In the genomic region with DNA sequence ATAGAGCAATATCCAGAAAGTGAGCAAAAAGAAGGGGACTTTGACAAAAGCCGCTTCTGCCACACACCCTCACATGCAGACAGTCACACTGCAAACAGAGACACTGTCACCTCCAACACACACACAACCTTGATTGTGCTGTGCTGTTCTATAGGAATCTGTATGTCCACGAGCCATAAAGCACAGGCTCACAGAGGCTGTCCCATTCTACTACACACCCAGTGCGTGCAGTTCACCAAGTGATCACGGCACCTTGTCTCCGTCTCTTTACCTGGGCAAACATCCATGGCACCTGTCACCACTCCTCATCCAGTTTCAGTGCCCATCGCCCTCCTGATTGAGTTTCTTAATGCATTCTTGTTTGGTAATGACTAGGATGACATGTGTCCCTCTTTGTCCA, we compare ENCODE assay signal across 22 cellular contexts.
"Had no signal": no experiment of that assay in that cellular context is flagged by ENCODE, and none has a peak within 500 bp of the region (broad histone marks: within the 10 kb centered on the region; RNA-seq: fewer than 3 reads in every experiment).

No MANE protein-coding gene starts in this region.

- FAIRE-seq: astrocyte, TTC549 had no signal

- H3K27ac ChIP-seq: brain microvascular endothelial cell, cardiac muscle cell, KMS-11, PC-9 had no signal

- H3K4me2 ChIP-seq: KMS-11, PC-9 had no signal

- H3K9ac ChIP-seq: KMS-11 had no signal

- H3K4me3 ChIP-seq: cardiac muscle cell, PC-9 had no signal

- ATAC-seq: activated T-helper 17 cell treated with anti-CD3 and anti-CD28 coated beads, Interleukin-2, amount 50 U/mL, for 72 hours; T-helper 17 cell had no signal

- H3K36me3 ChIP-seq: brain microvascular endothelial cell, cardiac muscle cell had no signal

- H3K27me3 ChIP-seq: brain microvascular endothelial cell had no signal

- DNase-seq: activated B cell treated with CpG ODN at 0.5 μM for 24 hours; activated CD4-positive, alpha-beta memory T cell treated with anti-CD3 and anti-CD28 coated beads for 36 hours; activated CD4-positive, alpha-beta T cell treated with anti-CD3 and anti-CD28 coated beads, Interleukin-2, amount 10 ng/mL, durations not matched to agents 7 days and 5 days; activated CD8-positive, alpha-beta memory T cell treated with anti-CD3 and anti-CD28 coated beads for 24 hours; activated gamma-delta T cell; activated naive CD4-positive, alpha-beta T cell treated with anti-CD3 and anti-CD28 coated beads for 36 hours; activated T-cell treated with anti-CD3 and anti-CD28 coated beads, Interleukin-2, amount 50 U/mL, for 48 hours; brain microvascular endothelial cell; NCI-H1092; NCI-H1930; NCI-H2107; NCI-H226; NCI-H526; PC-9; SIG-M5; T-helper 17 cell; T-helper 9 cell had no signal

- H2AFZ ChIP-seq: PC-9 had no signal
